In genomic region chr2:8985561-8986326, GRCh38 we compare ENCODE assay signal across 1 cellular context.
A peak's percentile ranks its signal among the peaks of the same experiment; 100 is the strongest.
TF ChIP-seq lines count a peak whose summit lies in the region.

No MANE protein-coding gene starts in this region.

TF ChIP-seq in K562, 482 proteins besides CTCF, POLR2A, EP300 and RAD21 (continued from another document and continues in another):
- TF ChIP-seq GTF2E2 (tag; IDR thresholded peaks at IDR 0.05) (0 out of 2 replicates have a peak, but pooled peaks have one; percentile 8), ZNF717 (CRISPR knock-in tag; IDR thresholded peaks at IDR 0.05) (no peak), ZNF140 (CRISPR knock-in tag; IDR thresholded peaks at IDR 0.05) (no peak), ZNF318 (IDR thresholded peaks at IDR 0.05; ENCODE audit: borderline replicate concordance in 1 of 2, low read depth in 1 of 2) (no peak), GTF2B (IDR thresholded peaks at IDR 0.05; ENCODE audit: extremely low read depth, insufficient read length) (no peak), PTBP1 (IDR thresholded peaks at IDR 0.05; ENCODE audit: low read depth, low read length) (no peak), ATF3 (IDR thresholded peaks at IDR 0.05) (no peak), ATF3 (CRISPR knock-in tag; conservative IDR thresholded peaks at IDR 0.05) (no peak), POLR3G (IDR thresholded peaks at IDR 0.05; ENCODE audit: extremely low read depth, insufficient read length, insufficient replicate concordance) (no peak), PML (IDR thresholded peaks at IDR 0.05; ENCODE audit: low read length) (no peak), HMBOX1 (IDR thresholded peaks at IDR 0.05) (peak; percentile 23; the same call in 1 of the 2 replicates), TRIM25 (IDR thresholded peaks at IDR 0.05; ENCODE audit: borderline replicate concordance) (no peak), ZC3H11A (IDR thresholded peaks at IDR 0.05; ENCODE audit: low read depth, low read length) (no peak), ZNF449 (CRISPR knock-in tag; IDR thresholded peaks at IDR 0.05) (no peak), ZNF3 (CRISPR knock-in tag; IDR thresholded peaks at IDR 0.05) (no peak), LARP7 (IDR thresholded peaks at IDR 0.05) (0 out of 2 replicates have a peak, but pooled peaks have one; percentile 39), ZBTB26 (CRISPR knock-in tag; IDR thresholded peaks at IDR 0.05) (no peak), ZFP36 (IDR thresholded peaks at IDR 0.05; ENCODE audit: low read depth, low read length, partially characterized antibody) (no peak), RBM25 (IDR thresholded peaks at IDR 0.05; ENCODE audit: low read depth, low read length, severe bottlenecking) (no peak), ZNF740 (CRISPR knock-in tag; IDR thresholded peaks at IDR 0.05) (no peak), ZNF740 (tag; IDR thresholded peaks at IDR 0.05) (no peak), ATF6 (CRISPR knock-in tag; IDR thresholded peaks at IDR 0.05) (no peak), NCOA6 (IDR thresholded peaks at IDR 0.05) (no peak), GTF2A2 (tag; IDR thresholded peaks at IDR 0.05) (no peak), MCM7 (IDR thresholded peaks at IDR 0.05) (no peak), ZBTB5 (IDR thresholded peaks at IDR 0.05) (no peak), LEF1 (IDR thresholded peaks at IDR 0.05) (no peak), ETV1 (tag; conservative IDR thresholded peaks at IDR 0.05; ENCODE audit: low read depth) (no peak), AFF4 (CRISPR knock-in tag; IDR thresholded peaks at IDR 0.05) (no peak)
